ENCODE assay signal across 32 cellular contexts in the genomic region with DNA sequence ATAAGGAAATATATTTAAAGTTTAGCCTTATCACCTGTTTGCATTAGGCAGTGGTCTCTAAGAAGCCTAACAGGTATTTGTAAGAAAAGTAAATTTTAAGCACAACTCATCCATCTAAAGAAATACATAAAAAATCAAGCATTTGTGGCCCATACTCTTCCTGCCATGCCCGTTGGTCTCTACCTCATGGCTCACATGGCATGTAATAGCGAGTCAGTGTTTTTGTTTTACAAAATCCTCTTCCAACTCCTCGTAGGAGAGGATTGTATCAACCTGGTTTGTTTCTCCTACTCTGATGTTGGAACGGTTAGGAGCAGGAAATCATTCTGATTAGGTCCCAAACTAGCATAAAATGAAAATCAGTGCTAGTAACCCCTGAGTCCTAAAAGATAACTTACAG.
DNase-seq lines count a peak whose midpoint lies in the region; ATAC-seq, FAIRE-seq and TF ChIP-seq lines count a peak whose summit lies in the region.
"Had no signal": no experiment of that assay in that cellular context is flagged by ENCODE, and none has a peak within 500 bp of the region (broad histone marks: within the 10 kb centered on the region; RNA-seq: fewer than 3 reads in every experiment).

No MANE protein-coding gene starts in this region.

- no peaks in the 10 kb centered on the region for H3K36me3 ChIP-seq in fibroblast of lung (ENCODE audit: control insufficient read depth, insufficient read depth, low read length)
- H3K36me3 ChIP-seq: colonic mucosa, esophagus muscularis mucosa, gastroesophageal sphincter, left ventricle myocardium inferior, prostate gland, thoracic aorta, uterus had no signal

- TF ChIP-seq CTCF in fibroblast of lung (conservative IDR thresholded peaks at IDR 0.05 in 1 of 2, IDR thresholded peaks at IDR 0.05 in 1 of 2; ENCODE audit: low read depth in 1 of 2, low read length in 2 of 2) = no peak

- no peak overlapping the region for H2AFZ ChIP-seq in fibroblast of lung (ENCODE audit: low read length)
- H2AFZ ChIP-seq: GM23338 had no signal

- H3K79me2 ChIP-seq in fibroblast of lung (ENCODE audit: control insufficient read depth, insufficient read depth, low read length) = peaks cover 9% of the 10 kb centered on the region

- H3K4me1 ChIP-seq in fibroblast of lung (ENCODE audit: control insufficient read depth, extremely low read depth, insufficient read depth, low read length) = peaks cover 4% of the 10 kb centered on the region
- H3K4me1 ChIP-seq: colonic mucosa, prostate gland had no signal

- H4K20me1 ChIP-seq in fibroblast of lung (ENCODE audit: control insufficient read depth, extremely low read depth, insufficient read depth, low read length) = no peaks in the 10 kb centered on the region

- no peak for TF ChIP-seq POLR2A in H54 (IDR thresholded peaks at IDR 0.05; ENCODE audit: low read depth, low read length)

- DNase-seq in H54 (ENCODE audit: insufficient read length, low spot score) = no peak
- DNase-seq in RKO (ENCODE audit: low spot score) = peak; percentile 22
- peak in 1 of 2 donors; percentile 28 for DNase-seq in fibroblast of lung (ENCODE audit: low read depth in 2 of 2)
- DNase-seq in substantia nigra (lab: John Stamatoyannopoulos, UW) = no peak
- DNase-seq: activated CD4-positive, alpha-beta memory T cell treated with anti-CD3 and anti-CD28 coated beads, Interleukin-2, amount 10 ng/mL, durations not matched to agents 7 days and 5 days; activated CD4-positive, alpha-beta T cell treated with anti-CD3 and anti-CD28 coated beads for 1 hour; activated CD8-positive, alpha-beta memory T cell treated with anti-CD3 and anti-CD28 coated beads, Interleukin-2, amount 50 U/mL, for 48 hours; activated naive CD4-positive, alpha-beta T cell treated with anti-CD3 and anti-CD28 coated beads, Interleukin-2, amount 10 ng/mL, durations not matched to agents 7 days and 5 days; amniotic stem cell; CD4-positive, alpha-beta memory T cell; colonic mucosa; DMS 273 treated with DMSO at 0.1 percent for 48 hours; effector memory CD8-positive, alpha-beta T cell; left ventricle myocardium inferior; naive B cell; NCI-H1105; NCI-H2029; NCI-H526 treated with DMSO at 0.1 percent for 48 hours; stimulated activated CD4-positive, alpha-beta T cell treated with anti-CD3 and anti-CD28 coated beads, Interleukin-15, amount 100 ng/mL, for 24 hours; stimulated activated naive CD4-positive, alpha-beta T cell treated with Interleukin-2 at 50 U/mL for 16 hours; uterus had no signal

- FAIRE-seq in H54 (lab: Jason Lieb, UNC) = peak; percentile 90
- FAIRE-seq: islet of Langerhans had no signal

- no peaks in the 10 kb centered on the region for H3K27me3 ChIP-seq in fibroblast of lung (ENCODE audit: control insufficient read depth, insufficient read depth, low read length)
- H3K27me3 ChIP-seq: colonic mucosa, esophagus muscularis mucosa, gastroesophageal sphincter, uterus had no signal

- H3K27ac ChIP-seq in fibroblast of lung (ENCODE audit: insufficient read depth, low read length) (peak overlapping the region; percentile 27), substantia nigra (ENCODE audit: low read depth, low read length, poor library complexity, severe bottlenecking) (peak overlapping the region; percentile 49)
- H3K27ac ChIP-seq: colonic mucosa, esophagus muscularis mucosa, gastroesophageal sphincter, HL-60, left ventricle myocardium inferior, prostate gland, SK-N-MC, thoracic aorta, uterus had no signal

- H3K4me2 ChIP-seq in fibroblast of lung (ENCODE audit: extremely low read depth, insufficient read depth, low read length) = no peak overlapping the region
- H3K4me2 ChIP-seq: GM23338 had no signal

- H3K4me3 ChIP-seq in fibroblast of lung (replicated peaks in 1 of 4; ENCODE audit: control extremely low read depth in 1 of 4, insufficient read depth in 1 of 4, low read depth in 3 of 4, low read length in 4 of 4) = no peak overlapping the region
- H3K4me3 ChIP-seq: colonic mucosa, esophagus muscularis mucosa, gastroesophageal sphincter, GM23338, left ventricle myocardium inferior, prostate gland, SK-N-MC, thoracic aorta, uterus had no signal

- no peaks in the 10 kb centered on the region for H3K9me3 ChIP-seq in fibroblast of lung (ENCODE audit: control insufficient read depth, insufficient read depth, low read depth, low read length)
- H3K9me3 ChIP-seq: colonic mucosa, esophagus muscularis mucosa, gastroesophageal sphincter, left ventricle myocardium inferior, prostate gland, thoracic aorta, uterus had no signal

- H3K9ac ChIP-seq in fibroblast of lung (ENCODE audit: insufficient read depth, low read length) = no peak overlapping the region

- no peak for ATAC-seq in GM21390 (IDR thresholded peaks at IDR 0.05; ENCODE audit: unreplicated experiment)
- ATAC-seq in HG03571 (IDR thresholded peaks at IDR 0.05; ENCODE audit: unreplicated experiment) = no peak
- no peak for ATAC-seq in HG03045 (IDR thresholded peaks at IDR 0.05; ENCODE audit: unreplicated experiment)
- ATAC-seq: effector memory CD8-positive, alpha-beta T cell; gastroesophageal sphincter; GM23338 had no signal
